10 cellular contexts compared by ENCODE assay signal in the genomic region with DNA sequence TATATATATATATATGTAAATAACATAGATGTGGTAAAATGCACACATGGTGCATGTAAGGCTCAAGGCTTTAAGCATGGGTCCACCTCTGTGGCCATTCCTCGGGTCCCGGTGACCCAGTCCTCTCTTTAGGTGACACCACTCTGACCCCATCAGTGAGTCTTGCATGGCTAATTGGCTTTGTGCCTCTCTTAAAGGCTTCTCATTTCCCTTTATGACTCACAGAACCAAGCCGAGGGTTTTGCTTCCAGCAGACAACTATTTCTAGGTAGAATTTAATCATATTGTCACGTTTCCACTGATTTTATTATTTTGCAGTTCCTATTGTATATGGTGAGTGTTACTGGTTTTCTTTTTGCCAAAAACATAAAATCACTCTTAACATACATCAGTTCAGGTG. TPM values are rescaled to one million over a fixed set of nuclear protein-coding genes. Genes with fewer than 3 reads are reported as not detected.
DNase-seq lines count a peak whose midpoint lies in the region; ATAC-seq and TF ChIP-seq lines count a peak whose summit lies in the region.
"Had no signal": no experiment of that assay in that cellular context is flagged by ENCODE, and none has a peak within 500 bp of the region (broad histone marks: within the 10 kb centered on the region; RNA-seq: fewer than 3 reads in every experiment).

No MANE protein-coding gene starts in this region.

- H3K36me3 ChIP-seq in breast epithelium = no peaks in the 10 kb centered on the region
- peaks cover 14% of the 10 kb centered on the region; the same call in 1 of the 2 replicates for H3K36me3 ChIP-seq in SU-DHL-6 (ENCODE audit: low read length)
- no peaks in the 10 kb centered on the region for H3K36me3 ChIP-seq in body of pancreas (replicated peaks in 1 of 2; ENCODE audit: insufficient read depth in 1 of 2, low read depth in 2 of 2)
- H3K36me3 ChIP-seq: Peyer's patch had no signal

- peak overlapping the region; percentile 35 for H3K4me2 ChIP-seq in SU-DHL-6 (ENCODE audit: low read depth, low read length, poor library complexity, severe bottlenecking)

- 0 out of 2 replicates have a peak overlapping the region, but pooled peaks have one; percentile 21 for H3K9ac ChIP-seq in SU-DHL-6 (ENCODE audit: low read length)

- no peaks in the 10 kb centered on the region for H3K9me3 Mint-ChIP-seq in MCF 10A (ENCODE audit: unreplicated experiment)
- H3K9me3 Mint-ChIP-seq in activated T-helper 17 cell treated with anti-CD3 and anti-CD28 coated beads, Interleukin-2, amount 50 U/mL, for 72 hours = no peaks in the 10 kb centered on the region

- TF ChIP-seq POLR2A in breast epithelium (IDR thresholded peaks at IDR 0.05) (no peak), body of pancreas (IDR thresholded peaks at IDR 0.05) (no peak)

- H4K20me1 ChIP-seq in SU-DHL-6 (ENCODE audit: low read depth, low read length) = no peaks in the 10 kb centered on the region

- peaks cover 97% of the 10 kb centered on the region for H3K79me2 ChIP-seq in SU-DHL-6 (ENCODE audit: insufficient read depth, low read length)

- no TSS peak for BruUV-seq in MCF 10A (replicated peaks; lab: Mats Ljungman, UMichigan)

- DNase-seq in MCF 10A (ENCODE audit: unreplicated experiment) = peak; percentile 54
- no peak for DNase-seq in breast epithelium (ENCODE audit: low spot score in 2 of 2)
- no peak for DNase-seq in right cardiac atrium
- DNase-seq in NCI-H187 treated with DMSO at 0.1 percent for 48 hours (lab: John Stamatoyannopoulos, UW) = no peak
- DNase-seq in body of pancreas = no peak
- DNase-seq: central memory CD4-positive, alpha-beta T cell; Peyer's patch had no signal

- H3K27ac ChIP-seq in breast epithelium = no peak overlapping the region
- H3K27ac ChIP-seq in SU-DHL-6 (ENCODE audit: low read depth, low read length) = peak overlapping the region; percentile 66
- no peak overlapping the region for H3K27ac ChIP-seq in right cardiac atrium (ENCODE audit: low read length)
- no peak overlapping the region for H3K27ac ChIP-seq in body of pancreas

- H3K27me3 Mint-ChIP-seq in MCF 10A (ENCODE audit: insufficient read depth, unreplicated experiment) = no peaks in the 10 kb centered on the region
- peaks cover 16% of the 10 kb centered on the region for H3K27me3 Mint-ChIP-seq in activated T-helper 17 cell treated with anti-CD3 and anti-CD28 coated beads, Interleukin-2, amount 50 U/mL, for 72 hours

- CTCF ChIA-PET in MCF 10A (lab: Yijun Ruan, JAX) = no interaction called here

- no peaks in the 10 kb centered on the region for H3K36me3 Mint-ChIP-seq in MCF 10A (ENCODE audit: insufficient read depth, unreplicated experiment)
- H3K36me3 Mint-ChIP-seq in activated T-helper 17 cell treated with anti-CD3 and anti-CD28 coated beads, Interleukin-2, amount 50 U/mL, for 72 hours (ENCODE audit: low read depth) = no peaks in the 10 kb centered on the region

- H3K9me2 ChIP-seq in SU-DHL-6 (replicated peaks; ENCODE audit: insufficient read depth, low read length) = no peaks in the 10 kb centered on the region

- no peak overlapping the region for H3K27ac Mint-ChIP-seq in MCF 10A (ENCODE audit: low read depth, unreplicated experiment)
- no peak overlapping the region for H3K27ac Mint-ChIP-seq in activated T-helper 17 cell treated with anti-CD3 and anti-CD28 coated beads, Interleukin-2, amount 50 U/mL, for 72 hours

- H3K27me3 ChIP-seq in breast epithelium (no peaks in the 10 kb centered on the region), SU-DHL-6 (ENCODE audit: low read length) (no peaks in the 10 kb centered on the region), right cardiac atrium (ENCODE audit: control insufficient read depth, insufficient read depth) (no peaks in the 10 kb centered on the region), body of pancreas (no peaks in the 10 kb centered on the region)
- H3K27me3 ChIP-seq: Peyer's patch had no signal

- no peaks in the 10 kb centered on the region for H3K9me3 ChIP-seq in breast epithelium
- H3K9me3 ChIP-seq in SU-DHL-6 (ENCODE audit: insufficient read depth, low read length) = no peaks in the 10 kb centered on the region
- no peaks in the 10 kb centered on the region for H3K9me3 ChIP-seq in right cardiac atrium (ENCODE audit: control insufficient read depth, low read length)
- H3K9me3 ChIP-seq in body of pancreas = no peaks in the 10 kb centered on the region
- H3K9me3 ChIP-seq: Peyer's patch had no signal

- POLR2A ChIA-PET in MCF 10A (lab: Yijun Ruan, JAX) = no interaction called here

- no peaks in the 10 kb centered on the region for H3K4me1 ChIP-seq in breast epithelium
- no peaks in the 10 kb centered on the region for H3K4me1 ChIP-seq in right cardiac atrium (ENCODE audit: control insufficient read depth, insufficient read depth, low read length)
- H3K4me1 ChIP-seq in body of pancreas = no peaks in the 10 kb centered on the region

- WGBS in right cardiac atrium = 55% methylated on average over 4 of the region's 4 CpGs
- 43 to 51% methylated on average over 4 of the region's 4 CpGs for WGBS in body of pancreas, 2 donors

- peaks cover 19% of the 10 kb centered on the region for H3K4me1 Mint-ChIP-seq in MCF 10A (ENCODE audit: insufficient read depth, unreplicated experiment)
- no peaks in the 10 kb centered on the region for H3K4me1 Mint-ChIP-seq in activated T-helper 17 cell treated with anti-CD3 and anti-CD28 coated beads, Interleukin-2, amount 50 U/mL, for 72 hours

- ATAC-seq in HG03135 (IDR thresholded peaks at IDR 0.05; ENCODE audit: unreplicated experiment) = peak; percentile 34
- ATAC-seq in right cardiac atrium = no peak
- no peak for ATAC-seq in body of pancreas
- no peak for ATAC-seq in activated T-helper 17 cell treated with anti-CD3 and anti-CD28 coated beads, Interleukin-2, amount 50 U/mL, for 72 hours (replicated peaks)

- H3K4me3 ChIP-seq in breast epithelium (no peak overlapping the region), SU-DHL-6 (ENCODE audit: insufficient read depth, low read length, poor library complexity, severe bottlenecking) (no peak overlapping the region), right cardiac atrium (ENCODE audit: low read length) (no peak overlapping the region), body of pancreas (no peak overlapping the region)
- H3K4me3 ChIP-seq: Peyer's patch had no signal

- H3K4me3 Mint-ChIP-seq in MCF 10A (ENCODE audit: unreplicated experiment) = no peak overlapping the region
- no peak overlapping the region for H3K4me3 Mint-ChIP-seq in activated T-helper 17 cell treated with anti-CD3 and anti-CD28 coated beads, Interleukin-2, amount 50 U/mL, for 72 hours

- TF ChIP-seq CTCF in MCF 10A (IDR thresholded peaks at IDR 0.05; ENCODE audit: unreplicated experiment) = no peak
- TF ChIP-seq CTCF in breast epithelium (IDR thresholded peaks at IDR 0.05) = no peak
- no peak for TF ChIP-seq CTCF in SU-DHL-6 (IDR thresholded peaks at IDR 0.05; ENCODE audit: insufficient read depth, low read length, poor library complexity, severe bottlenecking)
- no peak for TF ChIP-seq CTCF in body of pancreas (IDR thresholded peaks at IDR 0.05)

- peaks cover 25% of the 10 kb centered on the region for H3F3A ChIP-seq in SU-DHL-6 (ENCODE audit: insufficient read depth)

- no peak overlapping the region for H2AFZ ChIP-seq in SU-DHL-6 (ENCODE audit: low read depth, low read length, severe bottlenecking)

- intact Hi-C loops in MCF 10A (cut with micrococcal nuclease) = no loop called here
- intact Hi-C loops in breast epithelium (cut with DNase I; ENCODE audit: low total_unique reads) = loop anchor here (5.0 kb wide), 1 partner anchor 1526 kb away; no protein-coding TSS in a partner anchor
- intact Hi-C loops in right cardiac atrium (cut with DNase I) = no loop called here
- intact Hi-C loops in body of pancreas (cut with DNase I) = no loop called here

RNA-seq across cellular contexts. Expression of a gene that starts 59.7 kb away (rescaled TPM):
- total RNA-seq in MCF 10A (2022) (5.2 and 6.0 TPM in 2 replicates), breast epithelium (10 to 100 TPM; 14.6 to 24.6 (median 24.3) TPM), right cardiac atrium (10 to 100 TPM in 2 of 4 donors, 1 to 10 TPM in 2; 8.1 to 18.3 (median 11.7) TPM), body of pancreas (1 to 10 TPM; 6.7 to 9.6 TPM)
- 4.3 TPM for polyA plus RNA-seq in right cardiac atrium
- total RNA-seq in activated T-helper 17 cell treated with anti-CD3 and anti-CD28 coated beads, Interleukin-2, amount 50 U/mL, for 72 hours = 10 to 100 TPM in 1 of 2 donors, 1 to 10 TPM in 1; 6.6 to 11.0 TPM
